8 cellular contexts compared by ENCODE assay signal in the genomic region with DNA sequence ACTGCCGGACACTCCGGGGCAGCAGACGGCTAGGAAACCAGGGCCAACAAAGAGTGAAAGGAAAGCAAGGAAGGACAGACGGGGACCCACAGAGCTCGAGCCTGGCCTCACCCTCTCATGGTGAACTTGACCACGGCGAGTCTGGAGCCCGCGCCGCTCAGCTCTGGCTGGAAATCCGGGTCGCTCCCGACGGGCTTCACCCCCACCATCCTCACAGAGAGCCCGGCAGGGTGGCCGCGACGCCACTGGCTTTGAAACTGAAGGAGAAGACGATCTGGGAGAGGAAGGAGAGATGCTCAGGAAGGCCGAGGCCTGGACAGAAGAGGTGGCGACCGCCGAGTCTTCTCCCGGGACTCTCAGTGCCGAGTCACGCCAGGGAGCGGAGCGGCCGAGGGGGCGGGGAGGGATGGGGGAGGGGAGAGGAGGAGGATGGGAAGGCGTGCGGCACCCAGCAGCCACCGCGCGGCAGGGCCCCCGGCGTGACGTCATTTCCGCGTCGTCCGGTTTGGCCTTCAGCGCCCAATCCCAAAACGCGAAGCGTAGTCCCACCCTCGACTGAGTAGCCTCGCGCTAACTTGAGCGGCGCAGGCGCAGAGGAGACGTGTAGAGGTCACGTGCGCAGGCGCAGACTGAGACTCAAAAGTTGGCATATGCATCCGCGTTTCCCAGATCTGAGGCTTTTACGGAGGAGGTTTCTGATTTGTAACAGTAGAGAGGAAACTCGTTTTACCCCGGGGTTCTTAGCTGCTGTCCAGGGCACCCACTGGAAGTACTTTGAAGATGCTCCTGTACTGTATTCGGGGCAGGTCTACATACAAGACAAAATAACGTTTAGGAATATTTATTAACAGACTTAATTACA. TPM values are rescaled to one million over a fixed set of nuclear protein-coding genes. Genes with fewer than 3 reads are reported as not detected.
DNase-seq lines count a peak whose midpoint lies in the region; ATAC-seq, FAIRE-seq and TF ChIP-seq lines count a peak whose summit lies in the region.

TXNL1 (minus strand) TSS at position 361 of the 862 bp plus-strand sequence; CDS start at position 209, 152 bp downstream.

- peak within 1 kb of the TSS; percentile 100 for H3K4me3 Mint-ChIP-seq in natural killer cell

- H3K27ac Mint-ChIP-seq in natural killer cell, result peak within 1 kb of the TSS; percentile 96 to 99

- TF ChIP-seq CTCF in Loucy (conservative IDR thresholded peaks at IDR 0.05; ENCODE audit: low read length) (no peak), natural killer cell (IDR thresholded peaks at IDR 0.05) (no peak)

- TF ChIP-seq POLR2A in H54 (IDR thresholded peaks at IDR 0.05; ENCODE audit: low read depth, low read length) (peak; percentile 66), Raji (IDR thresholded peaks at IDR 0.05; ENCODE audit: insufficient read depth, low read depth, low read length) (peak; percentile 86)

- peak within 1 kb of the TSS; percentile 91 for H2AFZ ChIP-seq in Loucy (ENCODE audit: low read length)

- H3K9ac ChIP-seq in Loucy (ENCODE audit: low read depth, low read length, poor library complexity, severe bottlenecking), result peak within 1 kb of the TSS; percentile 90

- peaks cover 18% of the 10 kb centered on the region for H3K27me3 ChIP-seq in Loucy (ENCODE audit: insufficient read depth, low read length, poor library complexity, severe bottlenecking)

- no peaks in the 10 kb centered on the region for H3F3A ChIP-seq in Loucy (ENCODE audit: low read depth)

- intact Hi-C loops in natural killer cell (cut with micrococcal nuclease), result loop anchor here (1.0 to 10.0 kb wide), 3 partner anchors 13 to 946 kb away; partner anchors contain the start of genes FECH and WDR7

- peaks cover 43% of the 10 kb centered on the region for H4K20me1 ChIP-seq in Loucy (ENCODE audit: insufficient read depth, low read length, poor library complexity, severe bottlenecking)

- H3K4me3 ChIP-seq in Loucy (ENCODE audit: low read length, poor library complexity, severe bottlenecking), result peak within 1 kb of the TSS; percentile 83

- no peaks in the 10 kb centered on the region for H3K27me3 Mint-ChIP-seq in natural killer cell (ENCODE audit: low read depth in 2 of 2)

- peak; percentile 82 for FAIRE-seq in H54 (lab: Jason Lieb, UNC)

- no peaks in the 10 kb centered on the region for H3K9me2 ChIP-seq in Loucy (replicated peaks; ENCODE audit: low read depth, low read length)

- H3K9me3 ChIP-seq in Loucy (ENCODE audit: insufficient read depth, low read depth, low read length), result no peaks in the 10 kb centered on the region

- no peaks in the 10 kb centered on the region for H3K36me3 Mint-ChIP-seq in natural killer cell

- peaks cover 48% of the 10 kb centered on the region in 2 donors for H3K4me1 Mint-ChIP-seq in natural killer cell

- peaks cover 49% of the 10 kb centered on the region for H3K79me2 ChIP-seq in Loucy (ENCODE audit: insufficient read depth, low read length)

- peak; percentile 96 to 100 (median 97) for ATAC-seq in natural killer cell

- peaks cover 40% of the 10 kb centered on the region for H3K4me1 ChIP-seq in Loucy (ENCODE audit: insufficient read depth, low read length, poor library complexity, severe bottlenecking)

- no peaks in the 10 kb centered on the region for H3K9me3 Mint-ChIP-seq in natural killer cell

- DNase-seq in EH (ENCODE audit: low read depth) (peak; percentile 98), H54 (ENCODE audit: insufficient read length, low spot score) (peak; percentile 63), fibroblast of peridontal ligament (ENCODE audit: extremely low read depth) (peak; percentile 99), natural killer cell (peak; percentile 98)
- peak; percentile 99 for DNase-seq in activated T-helper 9 cell treated with anti-CD3 and anti-CD28 coated beads, Interleukin-2, amount 50 U/mL, for 16 hours (ENCODE audit: low read depth)
- DNase-seq in stimulated activated naive CD4-positive, alpha-beta T cell treated with Interleukin-2 at 50 U/mL for 16 hours (lab: John Stamatoyannopoulos, UW), result peak; percentile 99

- H3K4me2 ChIP-seq in Loucy (ENCODE audit: low read depth, low read length, poor library complexity, severe bottlenecking), result peak within 1 kb of the TSS; percentile 88

- no peaks in the 10 kb centered on the region; the same call in 1 of the 2 replicates for H3K36me3 ChIP-seq in Loucy (ENCODE audit: insufficient read depth, low read length)

RNA-seq across cellular contexts. Expression of gene TXNL1, which starts in this region (rescaled TPM):
- total RNA-seq in natural killer cell, result 10 to 100 TPM; 43.2 to 44.8 (median 44.0) TPM

Comparison
In these comparisons a context has a peak if more than half of its experiments do, and no peak if none do; other contexts are left out.
1. Peak in every context shown above with its lines: DNase-seq, ATAC-seq and H3K4me3 ChIP-seq.